In genomic region chr3:126464494-126464893, GRCh38 we compare ENCODE assay signal across 20 cellular contexts. TPM values are rescaled to one million over a fixed set of nuclear protein-coding genes. Genes with fewer than 3 reads are reported as not detected.
DNase-seq lines count a peak whose midpoint lies in the region; ATAC-seq and TF ChIP-seq lines count a peak whose summit lies in the region.
"Had no signal": no experiment of that assay in that cellular context is flagged by ENCODE, and none has a peak within 500 bp of the region (broad histone marks: within the 10 kb centered on the region; RNA-seq: fewer than 3 reads in every experiment).

No MANE protein-coding gene starts in this region.

- TF ChIP-seq CTCF in coronary artery (IDR thresholded peaks at IDR 0.05), result no peak
- no peak for TF ChIP-seq CTCF in psoas muscle (IDR thresholded peaks at IDR 0.05)

- intact Hi-C loops in psoas muscle (cut with DNase I), result no loop called here

- H3K4me3 ChIP-seq in coronary artery (no peak overlapping the region), psoas muscle (no peak overlapping the region)
- H3K4me3 ChIP-seq: right atrium auricular region, uterus had no signal

- H3K4me1 ChIP-seq in psoas muscle, result peaks cover 86% of the 10 kb centered on the region
- H3K4me1 ChIP-seq: uterus had no signal

- no peaks in the 10 kb centered on the region for H3K9me3 ChIP-seq in psoas muscle
- H3K9me3 ChIP-seq: right atrium auricular region, uterus had no signal

- peaks cover 17 to 94% of the 10 kb centered on the region in 2 donors for H3K36me3 ChIP-seq in psoas muscle (ENCODE audit: insufficient read depth in 1 of 2, low read depth in 1 of 2)
- H3K36me3 ChIP-seq: uterus had no signal

- WGBS in psoas muscle, 3 donors, result 24 to 55% (median 37%) methylated on average over 4 of the region's 4 CpGs

- H3K27ac ChIP-seq in coronary artery, result no peak overlapping the region
- H3K27ac ChIP-seq in psoas muscle, result peak overlapping the region; percentile 96
- H3K27ac ChIP-seq: right atrium auricular region, uterus had no signal

- DNase-seq in NCI-H2171 treated with DMSO at 0.1 percent for 48 hours (lab: John Stamatoyannopoulos, UW) (peak; percentile 93), NCI-H2171 (lab: John Stamatoyannopoulos, UW) (no peak), MV-4-11 (lab: John Stamatoyannopoulos, UW) (peak; percentile 74), coronary artery (ENCODE audit: low spot score) (peak; percentile 47), psoas muscle (peak in 1 of 2 donors; percentile 19), AG08396 (ENCODE audit: low spot score) (no peak)
- no peak for DNase-seq in activated CD4-positive, alpha-beta T cell treated with anti-CD3 and anti-CD28 coated beads for 48 hours
- DNase-seq: activated CD8-positive, alpha-beta memory T cell treated with anti-CD3 and anti-CD28 coated beads for 24 hours; C1 segment of cervical spinal cord; caudate nucleus; effector memory CD8-positive, alpha-beta T cell; NCI-H187; NCI-H510A had no signal

- ATAC-seq in psoas muscle (no peak), HG03469 (IDR thresholded peaks at IDR 0.05; ENCODE audit: unreplicated experiment) (no peak)
- ATAC-seq: effector memory CD8-positive, alpha-beta T cell had no signal

- no peaks in the 10 kb centered on the region for H3K27me3 ChIP-seq in psoas muscle (ENCODE audit: insufficient read depth in 3 of 3, low read length in 2 of 3)
- H3K27me3 ChIP-seq: right atrium auricular region, uterus had no signal

RNA-seq across cellular contexts. Expression of gene ZXDC, which starts 11.2 kb away (rescaled TPM):
- 10 to 100 TPM; 30.3 to 39.5 (median 35.9) TPM for total RNA-seq in psoas muscle
- 10 to 100 TPM; 10.6 to 20.8 (median 16.8) TPM for polyA plus RNA-seq in psoas muscle

RNA-seq across cellular contexts. Expression of gene UROC1, which starts 53.1 kb away (rescaled TPM):
- total RNA-seq in psoas muscle, result under 1 TPM in 2 of 4 donors, not detected in 2; 0.08 to 0.13 TPM
- under 1 TPM in 1 of 3 donors, not detected in 2; 0.03 TPM for polyA plus RNA-seq in psoas muscle
- total RNA-seq: Daoy, HT-29, mesothelial cell of epicardium, right atrium auricular region had no signal
- polyA plus RNA-seq: keratinocyte had no signal

RNA-seq across cellular contexts. Expression of gene CHST13, which starts 59.5 kb away (rescaled TPM):
- under 1 TPM in 1 of 4 donors, not detected in 3; 0.20 TPM for total RNA-seq in psoas muscle
- polyA plus RNA-seq in psoas muscle, result under 1 TPM in 1 of 3 donors, not detected in 2; 0.07 TPM
- total RNA-seq: Daoy, mesothelial cell of epicardium had no signal
- polyA plus RNA-seq: keratinocyte had no signal

Comparison
In these comparisons a context has a peak if more than half of its experiments do, and no peak if none do; other contexts are left out.
1. DNase-seq: peak in NCI-H2171 treated with DMSO at 0.1 percent for 48 hours (single experiment), MV-4-11 (single experiment) and coronary artery (single experiment); none in NCI-H2171 (single experiment), activated CD4-positive, alpha-beta T cell treated with anti-CD3 and anti-CD28 coated beads for 48 hours (single experiment) and AG08396 (single experiment).